ENCODE assay signal across 11 cellular contexts in the genomic region with DNA sequence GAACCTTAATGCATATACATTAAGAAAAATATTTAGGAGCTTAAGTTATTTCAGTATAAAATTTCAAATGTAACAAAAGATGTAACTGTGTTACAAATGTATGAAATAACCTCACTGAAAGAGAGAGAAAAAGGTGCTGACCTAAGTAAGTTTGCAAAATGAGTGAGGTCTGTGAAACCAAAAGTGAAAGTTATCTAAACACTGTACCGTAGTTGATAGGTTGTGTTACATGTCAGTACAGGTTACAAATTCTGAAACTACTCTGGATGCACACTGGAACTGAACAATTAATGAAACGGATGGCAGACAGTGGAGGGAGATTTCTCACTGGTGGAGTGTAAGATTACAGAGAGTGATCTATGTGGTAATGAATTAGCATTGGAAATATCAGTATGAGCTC.
DNase-seq lines count a peak whose midpoint lies in the region; ATAC-seq and TF ChIP-seq lines count a peak whose summit lies in the region.
"Had no signal": no experiment of that assay in that cellular context is flagged by ENCODE, and none has a peak within 500 bp of the region (broad histone marks: within the 10 kb centered on the region; RNA-seq: fewer than 3 reads in every experiment).

No MANE protein-coding gene starts in this region.

- H3K27ac ChIP-seq in esophagus squamous epithelium (no peak overlapping the region), prostate gland (no peak overlapping the region), sigmoid colon (no peak overlapping the region)

- 11 to 26% methylated on average over 2 of the region's 2 CpGs for WGBS in esophagus squamous epithelium, 2 donors
- 9% methylated on average over 2 of the region's 2 CpGs for whole genome bisulfite sequencing in prostate gland
- 24% methylated on average over 2 of the region's 2 CpGs for whole genome bisulfite sequencing in sigmoid colon, 2 donors

- TF ChIP-seq EP300 in sigmoid colon (IDR thresholded peaks at IDR 0.05): no peak

- TF ChIP-seq CTCF in esophagus squamous epithelium (IDR thresholded peaks at IDR 0.05) (no peak), prostate gland (IDR thresholded peaks at IDR 0.05) (no peak), foreskin fibroblast (IDR thresholded peaks at IDR 0.05; ENCODE audit: low read depth, low read length) (no peak), sigmoid colon (IDR thresholded peaks at IDR 0.05) (no peak)

- H3K9me3 ChIP-seq in esophagus squamous epithelium (no peaks in the 10 kb centered on the region), prostate gland (no peaks in the 10 kb centered on the region), sigmoid colon (no peaks in the 10 kb centered on the region)

- H3K4me3 ChIP-seq in esophagus squamous epithelium (peak overlapping the region in 2 of 4 donors; percentile 3 to 44), prostate gland (no peak overlapping the region), foreskin fibroblast (ENCODE audit: low read depth in 1 of 2, low read length in 2 of 2) (no peak overlapping the region), sigmoid colon (peak overlapping the region in 1 of 4 donors; percentile 14)

- H3K36me3 ChIP-seq in esophagus squamous epithelium (no peaks in the 10 kb centered on the region), prostate gland (no peaks in the 10 kb centered on the region), sigmoid colon (no peaks in the 10 kb centered on the region)

- intact Hi-C loops in esophagus squamous epithelium (cut with DNase I): no loop called here
- intact Hi-C loops in prostate gland (cut with DNase I): no loop called here
- intact Hi-C loops in sigmoid colon (cut with DNase I): no loop called here

- ATAC-seq in GM21526 (IDR thresholded peaks at IDR 0.05; ENCODE audit: low FRiP score, unreplicated experiment): peak; percentile 74
- ATAC-seq in HG03565 (IDR thresholded peaks at IDR 0.05; ENCODE audit: unreplicated experiment): peak; percentile 96
- ATAC-seq in esophagus mucosa: peak; percentile 55

- DNase-seq in EL: peak; percentile 13
- DNase-seq in esophagus squamous epithelium (lab: John Stamatoyannopoulos, UW): no peak
- DNase-seq in prostate gland (ENCODE audit: low spot score): no peak
- DNase-seq in foreskin fibroblast: no peak
- DNase-seq in sigmoid colon: no peak
- DNase-seq: activated gamma-delta T cell, left cardiac atrium, NCI-H2227 treated with DMSO at 0.1 percent for 48 hours had no signal

- TF ChIP-seq POLR2A in esophagus squamous epithelium (IDR thresholded peaks at IDR 0.05) (no peak), prostate gland (IDR thresholded peaks at IDR 0.05) (no peak), sigmoid colon (IDR thresholded peaks at IDR 0.05) (no peak)

- H3K27me3 ChIP-seq in esophagus squamous epithelium (no peaks in the 10 kb centered on the region), prostate gland (replicated peaks; ENCODE audit: insufficient read depth) (no peaks in the 10 kb centered on the region), sigmoid colon (no peaks in the 10 kb centered on the region)

- H3K4me1 ChIP-seq in esophagus squamous epithelium: peaks cover 0 to 19% (median 0%) of the 10 kb centered on the region in 3 donors
- H3K4me1 ChIP-seq in prostate gland (replicated peaks): no peaks in the 10 kb centered on the region
- H3K4me1 ChIP-seq in sigmoid colon: no peaks in the 10 kb centered on the region
